ENCODE assay signal across 8 cellular contexts in the genomic region with DNA sequence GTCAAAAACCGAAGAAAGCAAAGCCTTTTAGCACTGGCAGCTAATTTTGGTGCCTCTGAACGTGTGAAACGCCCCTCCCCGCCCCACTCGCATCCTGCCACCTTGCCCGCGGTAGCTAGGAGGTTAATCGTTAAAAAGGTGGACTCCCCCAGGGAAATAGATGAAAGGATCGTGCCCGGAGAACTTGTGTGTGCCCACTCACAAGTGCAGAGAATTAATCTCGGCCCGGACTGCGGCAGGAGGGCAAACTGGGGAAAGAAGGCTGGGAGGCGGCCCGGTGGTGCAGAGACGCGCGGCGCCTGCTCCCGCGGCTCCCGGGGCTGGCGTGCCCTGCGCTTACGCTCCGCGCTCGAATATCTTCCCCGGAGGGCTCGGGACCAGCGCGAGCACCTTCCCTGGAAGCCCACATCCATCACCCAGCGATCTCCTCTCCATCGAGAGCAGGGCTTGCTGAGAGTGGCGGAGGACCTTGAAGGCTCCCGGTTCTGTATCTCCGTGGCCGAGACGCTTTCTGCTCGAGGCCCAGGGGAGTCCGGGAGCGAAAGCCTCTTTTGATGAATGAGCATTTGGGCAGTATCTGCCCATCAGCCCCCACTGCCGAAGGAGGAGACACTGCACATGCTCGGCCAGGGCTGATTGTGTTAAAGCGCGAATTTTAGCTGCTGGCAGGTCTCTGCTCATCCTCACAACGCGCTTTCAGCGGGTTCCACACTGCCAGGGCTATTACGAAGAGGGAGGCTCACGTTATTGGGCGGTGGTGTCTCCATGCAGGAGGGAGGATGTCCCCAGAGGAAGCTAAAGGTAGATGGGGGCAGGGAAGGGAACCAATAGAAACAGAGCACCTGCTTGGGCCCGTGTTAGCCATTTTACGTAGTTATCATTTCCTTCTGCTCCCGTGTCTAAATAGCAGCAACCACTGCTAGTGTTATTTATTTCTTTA. TPM values are rescaled to one million over a fixed set of nuclear protein-coding genes. Genes with fewer than 3 reads are reported as not detected.
A peak's percentile ranks its signal among the peaks of the same experiment; 100 is the strongest.
DNase-seq lines count a peak whose midpoint lies in the region; ATAC-seq, FAIRE-seq and TF ChIP-seq lines count a peak whose summit lies in the region.

No MANE protein-coding gene starts in this region.

- H3K9ac ChIP-seq in kidney (ENCODE audit: low read length in 2 of 2): peak overlapping the region in 1 of 2 donors; percentile 47
- H3K9ac ChIP-seq in smooth muscle cell (ENCODE audit: low read depth): no peak overlapping the region

- no peak overlapping the region for H3K27ac Mint-ChIP-seq in central memory CD8-positive, alpha-beta T cell (ENCODE audit: low read depth)

- H3K27ac ChIP-seq in kidney (ENCODE audit: low read depth in 2 of 2, low read length in 2 of 2) (no peak overlapping the region), smooth muscle cell (ENCODE audit: low read depth) (no peak overlapping the region)

- no peaks in the 10 kb centered on the region for H3K9me3 Mint-ChIP-seq in central memory CD8-positive, alpha-beta T cell

- intact Hi-C loops in kidney (cut with DNase I): no loop called here

- no peaks in the 10 kb centered on the region for H3K79me2 ChIP-seq in smooth muscle cell (ENCODE audit: low read depth)

- peaks cover 49% of the 10 kb centered on the region for H3K27me3 Mint-ChIP-seq in central memory CD8-positive, alpha-beta T cell

- H2AFZ ChIP-seq in smooth muscle cell (ENCODE audit: low read depth): peak overlapping the region; percentile 95

- no peaks in the 10 kb centered on the region for H3F3A ChIP-seq in smooth muscle cell (ENCODE audit: low read depth)

- peak overlapping the region; percentile 49 to 64 for H3K4me3 ChIP-seq in kidney (ENCODE audit: low read length in 2 of 2)
- H3K4me3 ChIP-seq in smooth muscle cell: peak overlapping the region; percentile 59

- H3K36me3 Mint-ChIP-seq in central memory CD8-positive, alpha-beta T cell (ENCODE audit: insufficient read depth): peaks cover 1% of the 10 kb centered on the region

- peak; percentile 55 for DNase-seq in COLO668 (lab: John Stamatoyannopoulos, UW; ENCODE audit: unreplicated experiment)
- DNase-seq in SK-N-DZ (ENCODE audit: low spot score): peak; percentile 89
- no peak for DNase-seq in central memory CD8-positive, alpha-beta T cell (ENCODE audit: low spot score in 2 of 2)
- peak; percentile 71 for DNase-seq in kidney
- no peak for DNase-seq in smooth muscle cell (lab: John Stamatoyannopoulos, UW; ENCODE audit: unreplicated experiment)
- no peak for DNase-seq in dedifferentiated amniotic fluid mesenchymal stem cell (ENCODE audit: extremely low spot score)

- H3K4me2 ChIP-seq in smooth muscle cell: peak overlapping the region; percentile 97

- no peaks in the 10 kb centered on the region for H4K20me1 ChIP-seq in smooth muscle cell (ENCODE audit: low read depth)

- H3K9me3 ChIP-seq in kidney (ENCODE audit: control insufficient read depth in 1 of 2, low read length in 2 of 2) (no peaks in the 10 kb centered on the region), smooth muscle cell (replicated peaks; ENCODE audit: low read depth) (no peaks in the 10 kb centered on the region)

- TF ChIP-seq CTCF in kidney (IDR thresholded peaks at IDR 0.05; ENCODE audit: borderline replicate concordance, extremely low read depth, insufficient read depth) (no peak), smooth muscle cell (IDR thresholded peaks at IDR 0.05; ENCODE audit: borderline replicate concordance, insufficient read depth, poor library complexity, severe bottlenecking) (no peak)

- peaks cover 55% of the 10 kb centered on the region for H3K27me3 ChIP-seq in smooth muscle cell (ENCODE audit: low read depth)

- H3K4me1 Mint-ChIP-seq in central memory CD8-positive, alpha-beta T cell: peaks cover 25% of the 10 kb centered on the region

- ATAC-seq in GM19438 (IDR thresholded peaks at IDR 0.05; ENCODE audit: low read depth, unreplicated experiment): peak; percentile 49
- ATAC-seq in HG03571 (IDR thresholded peaks at IDR 0.05; ENCODE audit: unreplicated experiment): peak; percentile 45
- peak; percentile 52 for ATAC-seq in central memory CD8-positive, alpha-beta T cell (replicated peaks; ENCODE audit: extremely low read depth, poor library complexity, severe bottlenecking)

- H3K4me1 ChIP-seq in kidney (ENCODE audit: control insufficient read depth in 1 of 2, insufficient read depth in 1 of 2, low read depth in 1 of 2, low read length in 2 of 2) (peaks cover 0 to 6% of the 10 kb centered on the region in 2 donors), smooth muscle cell (ENCODE audit: low read depth) (peaks cover 8% of the 10 kb centered on the region)

- no peak for FAIRE-seq in kidney (lab: Jason Lieb, UNC)

- 4% methylated on average over 51 of the region's 55 CpGs for WGBS in smooth muscle cell (ENCODE audit: low lambda C conversion rate)

- H3K36me3 ChIP-seq in kidney (ENCODE audit: control insufficient read depth in 1 of 2, insufficient read depth in 2 of 2, low read length in 2 of 2) (no peaks in the 10 kb centered on the region), smooth muscle cell (ENCODE audit: low read depth) (no peaks in the 10 kb centered on the region)

- H3K4me3 Mint-ChIP-seq in central memory CD8-positive, alpha-beta T cell: peak overlapping the region; percentile 77

RNA-seq across cellular contexts. Expression of a gene that starts 1.3 kb away (rescaled TPM):
- polyA plus RNA-seq in SK-N-DZ (2014; cell fraction: cytosol; rRNA removed): 0.98 and 1.5 TPM in 2 replicates
- polyA plus RNA-seq in SK-N-DZ (2014; cell fraction: nucleus; rRNA removed): 2.0 and 2.4 TPM in 2 replicates
- total RNA-seq in kidney (7.8 TPM), smooth muscle cell (0.94 and 1.0 TPM in 2 replicates)
- polyA plus RNA-seq in kidney (ENCODE audit: insufficient read depth, low read depth, low replicate concordance) (0.52 TPM), smooth muscle cell (0.41 TPM in 1 of 2 replicates, not detected in the other)

Comparison
In these comparisons a context has a peak if more than half of its experiments do, and no peak if none do; other contexts are left out.
1. DNase-seq: peak in COLO668 (single experiment), SK-N-DZ (single experiment) and kidney (single experiment); none in central memory CD8-positive, alpha-beta T cell (0 of 2), smooth muscle cell (single experiment) and dedifferentiated amniotic fluid mesenchymal stem cell (single experiment).
2. Peak in every context shown above with its lines, with median percentiles within 50 percentile points of each other: ATAC-seq.